ENCODE assay signal across 1 cellular context in the genomic region with DNA sequence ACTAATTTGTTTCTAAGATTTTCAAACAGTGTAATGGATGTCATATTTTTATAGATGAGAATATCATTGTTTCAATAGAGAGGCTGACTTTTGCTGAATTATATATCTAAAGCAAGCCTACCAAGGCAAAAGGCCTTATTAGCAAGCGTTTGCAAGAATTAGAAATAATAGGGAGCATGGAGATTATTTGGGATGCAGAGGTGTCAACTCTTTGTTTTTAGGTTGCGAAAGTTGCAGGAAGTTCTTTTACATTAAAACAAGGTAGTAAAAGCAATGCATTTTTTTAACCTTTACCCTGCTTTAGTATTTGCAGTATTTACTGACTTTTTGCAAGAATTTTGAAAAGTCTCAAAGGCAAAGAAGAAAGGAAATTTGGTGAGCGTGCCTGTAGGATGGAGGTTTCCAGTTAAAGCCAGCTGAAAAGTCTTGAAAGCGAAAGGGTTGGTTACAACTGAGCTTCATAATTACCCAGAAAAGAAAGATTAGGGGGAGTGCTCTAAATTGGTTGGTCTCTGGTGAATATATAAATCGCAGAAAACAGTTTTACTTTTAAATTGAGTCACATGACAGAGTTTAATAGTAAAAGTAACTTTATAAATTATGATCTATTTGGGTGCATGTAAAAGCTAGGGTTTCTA.
A peak's percentile ranks its signal among the peaks of the same experiment; 100 is the strongest.
TF ChIP-seq lines count a peak whose summit lies in the region.

No MANE protein-coding gene starts in this region.

TF ChIP-seq in H1, 55 proteins besides CTCF, POLR2A, EP300 and RAD21:
- TF ChIP-seq, protein P1, sequence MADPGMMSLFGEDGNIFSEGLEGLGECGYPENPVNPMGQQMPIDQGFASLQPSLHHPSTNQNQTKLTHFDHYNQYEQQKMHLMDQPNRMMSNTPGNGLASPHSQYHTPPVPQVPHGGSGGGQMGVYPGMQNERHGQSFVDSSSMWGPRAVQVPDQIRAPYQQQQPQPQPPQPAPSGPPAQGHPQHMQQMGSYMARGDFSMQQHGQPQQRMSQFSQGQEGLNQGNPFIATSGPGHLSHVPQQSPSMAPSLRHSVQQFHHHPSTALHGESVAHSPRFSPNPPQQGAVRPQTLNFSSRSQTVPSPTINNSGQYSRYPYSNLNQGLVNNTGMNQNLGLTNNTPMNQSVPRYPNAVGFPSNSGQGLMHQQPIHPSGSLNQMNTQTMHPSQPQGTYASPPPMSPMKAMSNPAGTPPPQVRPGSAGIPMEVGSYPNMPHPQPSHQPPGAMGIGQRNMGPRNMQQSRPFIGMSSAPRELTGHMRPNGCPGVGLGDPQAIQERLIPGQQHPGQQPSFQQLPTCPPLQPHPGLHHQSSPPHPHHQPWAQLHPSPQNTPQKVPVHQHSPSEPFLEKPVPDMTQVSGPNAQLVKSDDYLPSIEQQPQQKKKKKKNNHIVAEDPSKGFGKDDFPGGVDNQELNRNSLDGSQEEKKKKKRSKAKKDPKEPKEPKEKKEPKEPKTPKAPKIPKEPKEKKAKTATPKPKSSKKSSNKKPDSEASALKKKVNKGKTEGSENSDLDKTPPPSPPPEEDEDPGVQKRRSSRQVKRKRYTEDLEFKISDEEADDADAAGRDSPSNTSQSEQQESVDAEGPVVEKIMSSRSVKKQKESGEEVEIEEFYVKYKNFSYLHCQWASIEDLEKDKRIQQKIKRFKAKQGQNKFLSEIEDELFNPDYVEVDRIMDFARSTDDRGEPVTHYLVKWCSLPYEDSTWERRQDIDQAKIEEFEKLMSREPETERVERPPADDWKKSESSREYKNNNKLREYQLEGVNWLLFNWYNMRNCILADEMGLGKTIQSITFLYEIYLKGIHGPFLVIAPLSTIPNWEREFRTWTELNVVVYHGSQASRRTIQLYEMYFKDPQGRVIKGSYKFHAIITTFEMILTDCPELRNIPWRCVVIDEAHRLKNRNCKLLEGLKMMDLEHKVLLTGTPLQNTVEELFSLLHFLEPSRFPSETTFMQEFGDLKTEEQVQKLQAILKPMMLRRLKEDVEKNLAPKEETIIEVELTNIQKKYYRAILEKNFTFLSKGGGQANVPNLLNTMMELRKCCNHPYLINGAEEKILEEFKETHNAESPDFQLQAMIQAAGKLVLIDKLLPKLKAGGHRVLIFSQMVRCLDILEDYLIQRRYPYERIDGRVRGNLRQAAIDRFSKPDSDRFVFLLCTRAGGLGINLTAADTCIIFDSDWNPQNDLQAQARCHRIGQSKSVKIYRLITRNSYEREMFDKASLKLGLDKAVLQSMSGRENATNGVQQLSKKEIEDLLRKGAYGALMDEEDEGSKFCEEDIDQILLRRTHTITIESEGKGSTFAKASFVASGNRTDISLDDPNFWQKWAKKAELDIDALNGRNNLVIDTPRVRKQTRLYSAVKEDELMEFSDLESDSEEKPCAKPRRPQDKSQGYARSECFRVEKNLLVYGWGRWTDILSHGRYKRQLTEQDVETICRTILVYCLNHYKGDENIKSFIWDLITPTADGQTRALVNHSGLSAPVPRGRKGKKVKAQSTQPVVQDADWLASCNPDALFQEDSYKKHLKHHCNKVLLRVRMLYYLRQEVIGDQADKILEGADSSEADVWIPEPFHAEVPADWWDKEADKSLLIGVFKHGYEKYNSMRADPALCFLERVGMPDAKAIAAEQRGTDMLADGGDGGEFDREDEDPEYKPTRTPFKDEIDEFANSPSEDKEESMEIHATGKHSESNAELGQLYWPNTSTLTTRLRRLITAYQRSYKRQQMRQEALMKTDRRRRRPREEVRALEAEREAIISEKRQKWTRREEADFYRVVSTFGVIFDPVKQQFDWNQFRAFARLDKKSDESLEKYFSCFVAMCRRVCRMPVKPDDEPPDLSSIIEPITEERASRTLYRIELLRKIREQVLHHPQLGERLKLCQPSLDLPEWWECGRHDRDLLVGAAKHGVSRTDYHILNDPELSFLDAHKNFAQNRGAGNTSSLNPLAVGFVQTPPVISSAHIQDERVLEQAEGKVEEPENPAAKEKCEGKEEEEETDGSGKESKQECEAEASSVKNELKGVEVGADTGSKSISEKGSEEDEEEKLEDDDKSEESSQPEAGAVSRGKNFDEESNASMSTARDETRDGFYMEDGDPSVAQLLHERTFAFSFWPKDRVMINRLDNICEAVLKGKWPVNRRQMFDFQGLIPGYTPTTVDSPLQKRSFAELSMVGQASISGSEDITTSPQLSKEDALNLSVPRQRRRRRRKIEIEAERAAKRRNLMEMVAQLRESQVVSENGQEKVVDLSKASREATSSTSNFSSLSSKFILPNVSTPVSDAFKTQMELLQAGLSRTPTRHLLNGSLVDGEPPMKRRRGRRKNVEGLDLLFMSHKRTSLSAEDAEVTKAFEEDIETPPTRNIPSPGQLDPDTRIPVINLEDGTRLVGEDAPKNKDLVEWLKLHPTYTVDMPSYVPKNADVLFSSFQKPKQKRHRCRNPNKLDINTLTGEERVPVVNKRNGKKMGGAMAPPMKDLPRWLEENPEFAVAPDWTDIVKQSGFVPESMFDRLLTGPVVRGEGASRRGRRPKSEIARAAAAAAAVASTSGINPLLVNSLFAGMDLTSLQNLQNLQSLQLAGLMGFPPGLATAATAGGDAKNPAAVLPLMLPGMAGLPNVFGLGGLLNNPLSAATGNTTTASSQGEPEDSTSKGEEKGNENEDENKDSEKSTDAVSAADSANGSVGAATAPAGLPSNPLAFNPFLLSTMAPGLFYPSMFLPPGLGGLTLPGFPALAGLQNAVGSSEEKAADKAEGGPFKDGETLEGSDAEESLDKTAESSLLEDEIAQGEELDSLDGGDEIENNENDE (IDR thresholded peaks at IDR 0.05; ENCODE audit: insufficient replicate concordance, low read length), result peak; percentile 80
- TF ChIP-seq CEBPB (IDR thresholded peaks at IDR 0.05; ENCODE audit: low read depth, low read length), result peak; percentile 73
- no peak for TF ChIP-seq GTF2F1 (IDR thresholded peaks at IDR 0.05; ENCODE audit: borderline replicate concordance, low read depth, low read length)
